ENCODE assay signal across 9 cellular contexts in the genomic region with DNA sequence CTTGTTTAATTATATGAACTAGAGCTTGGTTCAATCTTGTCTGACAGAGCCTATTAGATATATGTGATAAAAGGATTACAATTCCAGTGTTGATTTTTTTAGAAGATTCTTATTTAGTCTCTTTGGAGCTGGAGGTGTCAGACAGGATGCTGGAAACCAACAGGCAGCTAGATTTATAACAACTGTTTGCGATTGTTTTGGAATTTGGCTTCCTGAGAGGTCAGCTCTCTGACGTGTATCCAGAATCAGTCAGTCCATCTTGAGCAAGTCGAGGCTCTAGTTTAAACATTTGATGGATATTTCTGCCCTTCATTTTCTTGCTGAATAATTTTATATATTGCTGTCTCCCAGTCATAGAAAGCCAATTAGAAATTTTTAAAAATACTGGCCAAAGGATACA.
"Had no signal": no experiment of that assay in that cellular context is flagged by ENCODE, and none has a peak within 500 bp of the region (broad histone marks: within the 10 kb centered on the region; RNA-seq: fewer than 3 reads in every experiment).

No MANE protein-coding gene starts in this region.

- H3K36me3 ChIP-seq: HAP-1 had no signal

- H3K9ac ChIP-seq: GM23248 had no signal

- H3K9me3 ChIP-seq: HAP-1 had no signal

- H3K27ac Mint-ChIP-seq: HFFc6, IgD-negative memory B cell had no signal

- H3K4me3 ChIP-seq: GM23248, HAP-1 had no signal

- H3K36me3 Mint-ChIP-seq: IgD-negative memory B cell had no signal

- H3K4me1 Mint-ChIP-seq: IgD-negative memory B cell had no signal

- H3K27me3 Mint-ChIP-seq: IgD-negative memory B cell had no signal

- DNase-seq: GM23248, GOT3, H7, HFFc6 had no signal

- H3K4me3 Mint-ChIP-seq: HFFc6, IgD-negative memory B cell had no signal

- ATAC-seq: HCT116, HepG2 had no signal

- H3K27ac ChIP-seq: GM23248, HL-60 had no signal
